ENCODE assay signal across 19 cellular contexts in genomic region chr9:127059648-127060365, GRCh38.
DNase-seq lines count a peak whose midpoint lies in the region; ATAC-seq and FAIRE-seq lines count a peak whose summit lies in the region.
"Had no signal": no experiment of that assay in that cellular context is flagged by ENCODE, and none has a peak within 500 bp of the region (broad histone marks: within the 10 kb centered on the region; RNA-seq: fewer than 3 reads in every experiment).

No MANE protein-coding gene starts in this region.

- H3K36me3 ChIP-seq in subcutaneous abdominal adipose tissue (ENCODE audit: control insufficient read depth in 5 of 5, insufficient read depth in 5 of 5, low read length in 5 of 5) = no peaks in the 10 kb centered on the region
- H3K36me3 ChIP-seq: BE2C, gastroesophageal sphincter, tibial artery had no signal

- no peak overlapping the region for H3K9ac ChIP-seq in subcutaneous abdominal adipose tissue (ENCODE audit: low read length in 5 of 5)

- no peaks in the 10 kb centered on the region for H3K36me3 Mint-ChIP-seq in central memory CD8-positive, alpha-beta T cell (ENCODE audit: insufficient read depth)
- H3K36me3 Mint-ChIP-seq: activated naive CD8-positive, alpha-beta T cell treated with anti-CD3 and anti-CD28 coated beads, Interleukin-2, amount 10 ng/mL, durations not matched to agents 7 days and 5 days had no signal

- ATAC-seq in central memory CD8-positive, alpha-beta T cell (replicated peaks; ENCODE audit: extremely low read depth, poor library complexity, severe bottlenecking) = no peak
- ATAC-seq in left ventricle myocardium superior = peak; percentile 19
- ATAC-seq in HG02588 (IDR thresholded peaks at IDR 0.05; ENCODE audit: unreplicated experiment) = no peak
- ATAC-seq: gastroesophageal sphincter had no signal

- no peak overlapping the region for H3K4me3 Mint-ChIP-seq in central memory CD8-positive, alpha-beta T cell
- H3K4me3 Mint-ChIP-seq: activated CD4-positive, alpha-beta memory T cell treated with anti-CD3 and anti-CD28 coated beads, Interleukin-2, amount 10 ng/mL, durations not matched to agents 7 days and 5 days; activated naive CD8-positive, alpha-beta T cell treated with anti-CD3 and anti-CD28 coated beads, Interleukin-2, amount 10 ng/mL, durations not matched to agents 7 days and 5 days; nephron progenitor cell had no signal

- peaks cover 14% of the 10 kb centered on the region for H3K4me1 Mint-ChIP-seq in central memory CD8-positive, alpha-beta T cell

- no peak overlapping the region for H3K4me3 ChIP-seq in subcutaneous abdominal adipose tissue (ENCODE audit: low read depth in 1 of 5, low read length in 5 of 5)
- H3K4me3 ChIP-seq: gastroesophageal sphincter, tibial artery had no signal

- no peak for DNase-seq in GM19239 (ENCODE audit: insufficient read length, low spot score)
- no peak for DNase-seq in central memory CD8-positive, alpha-beta T cell (ENCODE audit: low spot score in 2 of 2)
- DNase-seq in left ventricle myocardium superior = no peak
- DNase-seq in HPDE6-E6E7 (ENCODE audit: extremely low spot score) = no peak
- DNase-seq in NCI-H187 treated with DMSO at 0.1 percent for 48 hours (lab: John Stamatoyannopoulos, UW) = no peak
- DNase-seq in stimulated activated CD4-positive, alpha-beta T cell treated with anti-CD3 and anti-CD28 coated beads, Interleukin-2, amount 100 ng/mL, for 48 hours = no peak
- DNase-seq: activated CD4-positive, alpha-beta memory T cell treated with anti-CD3 and anti-CD28 coated beads, Interleukin-2, amount 10 ng/mL, durations not matched to agents 7 days and 5 days; activated naive CD8-positive, alpha-beta T cell treated with anti-CD3 and anti-CD28 coated beads, Interleukin-2, amount 10 ng/mL, durations not matched to agents 7 days and 5 days; BE2C; central memory CD4-positive, alpha-beta T cell; GF-D8; mammary epithelial cell; NCI-H524; nephron progenitor cell; tibial artery had no signal

- peak overlapping the region; percentile 8 for H3K27ac ChIP-seq in subcutaneous abdominal adipose tissue (ENCODE audit: low read depth, low read length)
- H3K27ac ChIP-seq: tibial artery had no signal

- no peaks in the 10 kb centered on the region for H3K9me3 Mint-ChIP-seq in central memory CD8-positive, alpha-beta T cell
- H3K9me3 Mint-ChIP-seq: activated CD4-positive, alpha-beta memory T cell treated with anti-CD3 and anti-CD28 coated beads, Interleukin-2, amount 10 ng/mL, durations not matched to agents 7 days and 5 days; activated naive CD8-positive, alpha-beta T cell treated with anti-CD3 and anti-CD28 coated beads, Interleukin-2, amount 10 ng/mL, durations not matched to agents 7 days and 5 days; nephron progenitor cell had no signal

- no peaks in the 10 kb centered on the region for H3K9me3 ChIP-seq in subcutaneous abdominal adipose tissue (ENCODE audit: control insufficient read depth in 5 of 5, low read length in 5 of 5)
- H3K9me3 ChIP-seq: BE2C, gastroesophageal sphincter, tibial artery had no signal

- no peaks in the 10 kb centered on the region for H3K27me3 ChIP-seq in subcutaneous abdominal adipose tissue (ENCODE audit: control insufficient read depth in 5 of 5, insufficient read depth in 4 of 5, low read length in 5 of 5)
- H3K27me3 ChIP-seq: BE2C, gastroesophageal sphincter, tibial artery had no signal

- peak; percentile 57 for FAIRE-seq in GM19239 (lab: Jason Lieb, UNC)
- FAIRE-seq: GM18507 had no signal

- H3K4me1 ChIP-seq in subcutaneous abdominal adipose tissue (ENCODE audit: control insufficient read depth in 5 of 5, insufficient read depth in 5 of 5, low read length in 5 of 5) = peaks cover 6 to 45% (median 42%) of the 10 kb centered on the region in 5 donors
- H3K4me1 ChIP-seq: BE2C had no signal

- no peaks in the 10 kb centered on the region for H3K27me3 Mint-ChIP-seq in central memory CD8-positive, alpha-beta T cell
- H3K27me3 Mint-ChIP-seq: activated CD4-positive, alpha-beta memory T cell treated with anti-CD3 and anti-CD28 coated beads, Interleukin-2, amount 10 ng/mL, durations not matched to agents 7 days and 5 days had no signal

- intact Hi-C loops in left ventricle myocardium superior (cut with micrococcal nuclease) = no loop called here

- peak overlapping the region; percentile 56 for H3K27ac Mint-ChIP-seq in central memory CD8-positive, alpha-beta T cell (ENCODE audit: low read depth)
- H3K27ac Mint-ChIP-seq: activated CD4-positive, alpha-beta memory T cell treated with anti-CD3 and anti-CD28 coated beads, Interleukin-2, amount 10 ng/mL, durations not matched to agents 7 days and 5 days; activated naive CD8-positive, alpha-beta T cell treated with anti-CD3 and anti-CD28 coated beads, Interleukin-2, amount 10 ng/mL, durations not matched to agents 7 days and 5 days; nephron progenitor cell had no signal
